ENCODE assay signal across 2 cellular contexts in genomic region chr1:234654002-234654733, GRCh38.
TF ChIP-seq lines count a peak whose summit lies in the region.

No MANE protein-coding gene starts in this region.

TF ChIP-seq in A549, 52 proteins besides CTCF, POLR2A, EP300 and RAD21 (continued from another document):
- TF ChIP-seq MAFK (IDR thresholded peaks at IDR 0.05; ENCODE audit: partially characterized antibody) (peak; percentile 59), HDAC2 (IDR thresholded peaks at IDR 0.05) (no peak)
- TF ChIP-seq, protein P1, sequence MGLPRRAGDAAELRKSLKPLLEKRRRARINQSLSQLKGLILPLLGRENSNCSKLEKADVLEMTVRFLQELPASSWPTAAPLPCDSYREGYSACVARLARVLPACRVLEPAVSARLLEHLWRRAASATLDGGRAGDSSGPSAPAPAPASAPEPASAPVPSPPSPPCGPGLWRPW (IDR thresholded peaks at IDR 0.05): no peak
TF ChIP-seq in A549: peak in this region for 2.

TF ChIP-seq in HEK293, 187 proteins besides CTCF, POLR2A, EP300 and RAD21 (continued from another document):
- TF ChIP-seq ZNF580 (tag by site-specific recombination; IDR thresholded peaks at IDR 0.05) (peak; percentile 53; the same call in 1 of the 2 replicates), SALL2 (tag by site-specific recombination; IDR thresholded peaks at IDR 0.05; ENCODE audit: borderline replicate concordance) (no peak), ZNF146 (tag by site-specific recombination; IDR thresholded peaks at IDR 0.05) (peak; percentile 76)
